14 cellular contexts compared by ENCODE assay signal in genomic region chr20:38991814-38992593, GRCh38. TPM values are rescaled to one million over a fixed set of nuclear protein-coding genes. Genes with fewer than 3 reads are reported as not detected.
DNase-seq lines count a peak whose midpoint lies in the region; ATAC-seq and TF ChIP-seq lines count a peak whose summit lies in the region.
"Had no signal": no experiment of that assay in that cellular context is flagged by ENCODE, and none has a peak within 500 bp of the region (broad histone marks: within the 10 kb centered on the region; RNA-seq: fewer than 3 reads in every experiment).

No MANE protein-coding gene starts in this region.

- no peaks in the 10 kb centered on the region for H3K9me3 ChIP-seq in CD4-positive, CD25-positive, alpha-beta regulatory T cell (ENCODE audit: control insufficient read depth in 2 of 2, low read length in 2 of 2)
- H3K9me3 ChIP-seq in H9 (ENCODE audit: control insufficient read depth, low read depth, low read length), result no peaks in the 10 kb centered on the region
- no peaks in the 10 kb centered on the region for H3K9me3 ChIP-seq in sigmoid colon

- H3K4ac ChIP-seq in H9 (ENCODE audit: low read depth, low read length), result no peak overlapping the region

- no peak overlapping the region for H4K5ac ChIP-seq in H9 (ENCODE audit: insufficient read length, low read depth, low read length)

- no peak overlapping the region for H3K9ac ChIP-seq in H9 (ENCODE audit: extremely low read depth, insufficient read length, low read length)

- no peak for DNase-seq in CD4-positive, CD25-positive, alpha-beta regulatory T cell
- no peak for DNase-seq in H9
- no peak for DNase-seq in WTC11 (ENCODE audit: low spot score)
- DNase-seq in neural crest cell (ENCODE audit: low read depth, low spot score), result no peak
- DNase-seq in LoVo (ENCODE audit: low spot score), result no peak
- DNase-seq in sigmoid colon, result no peak
- DNase-seq: C1 segment of cervical spinal cord; CD4-positive, alpha-beta memory T cell; DMS79; KG1 had no signal

- H2AFZ ChIP-seq in H9 (ENCODE audit: low read length), result no peak overlapping the region

- no peak overlapping the region for H2BK120ac ChIP-seq in H9 (ENCODE audit: low read depth, low read length, poor library complexity, severe bottlenecking)

- H3K56ac ChIP-seq in H9 (ENCODE audit: insufficient read length, low read depth, low read length), result no peak overlapping the region

- H3K9me3 Mint-ChIP-seq in CD4-positive, CD25-positive, alpha-beta regulatory T cell, result no peaks in the 10 kb centered on the region
- H3K9me3 Mint-ChIP-seq in H9 (no peaks in the 10 kb centered on the region), WTC11 (no peaks in the 10 kb centered on the region), neural crest cell (no peaks in the 10 kb centered on the region)
- H3K9me3 Mint-ChIP-seq: CD4-positive, alpha-beta memory T cell had no signal

- no peaks in the 10 kb centered on the region for H3K23me2 ChIP-seq in H9 (ENCODE audit: insufficient read length, low read depth, low read length, poor library complexity, severe bottlenecking)

- H3K36me3 Mint-ChIP-seq in CD4-positive, CD25-positive, alpha-beta regulatory T cell, result peaks cover 52% of the 10 kb centered on the region
- peaks cover 14 to 42% (median 30%) of the 10 kb centered on the region in 3 experiments for H3K36me3 Mint-ChIP-seq in H9 (ENCODE audit: insufficient read depth in 1 of 3, low read depth in 3 of 3)
- peaks cover 42% of the 10 kb centered on the region for H3K36me3 Mint-ChIP-seq in WTC11
- peaks cover 29% of the 10 kb centered on the region for H3K36me3 Mint-ChIP-seq in neural crest cell (ENCODE audit: low read depth)

- H3K4me2 ChIP-seq in H9 (ENCODE audit: insufficient read depth, insufficient read length, low read length), result no peak overlapping the region

- H3K23ac ChIP-seq in H9 (ENCODE audit: insufficient read length, low read depth, low read length), result no peak overlapping the region

- H3T11ph ChIP-seq in H9 (ENCODE audit: low read length), result no peak overlapping the region

- no peak overlapping the region for H3K14ac ChIP-seq in H9 (ENCODE audit: insufficient read depth, low read length)

- H3K79me1 ChIP-seq in H9 (ENCODE audit: insufficient read depth, low read depth, low read length, poor library complexity, severe bottlenecking), result no peaks in the 10 kb centered on the region

- no peak overlapping the region for H2BK20ac ChIP-seq in H9 (ENCODE audit: low read depth, low read length, poor library complexity, severe bottlenecking)

- H3K27ac ChIP-seq in CD4-positive, CD25-positive, alpha-beta regulatory T cell (ENCODE audit: insufficient read depth, low read length, poor library complexity, severe bottlenecking), result no peak overlapping the region
- H3K27ac ChIP-seq in H9 (ENCODE audit: insufficient read length, low read depth, low read length) (no peak overlapping the region), sigmoid colon (peak overlapping the region in 1 of 4 donors; percentile 6)

- peak overlapping the region in 2 of 3 donors; percentile 18 to 44 for H3K27ac Mint-ChIP-seq in CD4-positive, CD25-positive, alpha-beta regulatory T cell
- H3K27ac Mint-ChIP-seq in H9 (peak overlapping the region in 2 of 3 experiments; percentile 12 to 95; a peak in 4 of 7 replicates), WTC11 (0 out of 2 replicates have a peak overlapping the region, but pooled peaks have one; percentile 20), neural crest cell (ENCODE audit: unreplicated experiment) (peak overlapping the region; percentile 4)
- H3K27ac Mint-ChIP-seq: B cell had no signal

- H2AK5ac ChIP-seq in H9 (ENCODE audit: insufficient read length, low read length), result no peak overlapping the region

- intact Hi-C loops in sigmoid colon (cut with DNase I), result no loop called here

- no peaks in the 10 kb centered on the region for H3K27me3 Mint-ChIP-seq in CD4-positive, CD25-positive, alpha-beta regulatory T cell
- no peaks in the 10 kb centered on the region for H3K27me3 Mint-ChIP-seq in H9 (ENCODE audit: low read depth)
- H3K27me3 Mint-ChIP-seq in WTC11 (ENCODE audit: low read depth), result no peaks in the 10 kb centered on the region
- no peaks in the 10 kb centered on the region for H3K27me3 Mint-ChIP-seq in neural crest cell (ENCODE audit: low read depth)
- H3K27me3 Mint-ChIP-seq: B cell; CD4-positive, alpha-beta memory T cell had no signal

- no peak overlapping the region for H4K8ac ChIP-seq in H9 (replicated peaks; ENCODE audit: insufficient read length, low read depth, low read length)

- H3K27me3 ChIP-seq in CD4-positive, CD25-positive, alpha-beta regulatory T cell (ENCODE audit: control insufficient read depth, insufficient read depth, low read length), result no peaks in the 10 kb centered on the region
- no peaks in the 10 kb centered on the region for H3K27me3 ChIP-seq in H9 (ENCODE audit: insufficient read depth, low read length)
- no peaks in the 10 kb centered on the region for H3K27me3 ChIP-seq in sigmoid colon

- H4K20me1 ChIP-seq in H9 (ENCODE audit: control insufficient read depth, insufficient read depth, insufficient read length), result no peaks in the 10 kb centered on the region

- H2BK15ac ChIP-seq in H9 (ENCODE audit: low read depth, low read length), result no peak overlapping the region

- no peak overlapping the region for H2BK5ac ChIP-seq in H9 (ENCODE audit: insufficient read length, low read length)

- TF ChIP-seq POLR2A in sigmoid colon (IDR thresholded peaks at IDR 0.05), result no peak

- H3K4me3 Mint-ChIP-seq in CD4-positive, CD25-positive, alpha-beta regulatory T cell, result no peak overlapping the region
- H3K4me3 Mint-ChIP-seq in H9 (no peak overlapping the region), WTC11 (no peak overlapping the region), neural crest cell (no peak overlapping the region)
- H3K4me3 Mint-ChIP-seq: B cell; CD4-positive, alpha-beta memory T cell had no signal

- no peak overlapping the region for H4K91ac ChIP-seq in H9 (ENCODE audit: insufficient read length, low read depth, low read length)

- TF ChIP-seq EP300 in sigmoid colon (IDR thresholded peaks at IDR 0.05), result no peak

- POLR2A ChIA-PET in WTC11 (lab: Charles Lee), result no interaction called here

- no CpG with 5 or more reads among the region's 5 CpGs for WGBS in H9 (ENCODE audit: extremely low coverage, insufficient read length, low lambda C conversion rate)
- 69 to 78% methylated on average over 5 of the region's 5 CpGs for WGBS in sigmoid colon, 2 donors

- ATAC-seq in CD4-positive, CD25-positive, alpha-beta regulatory T cell (ENCODE audit: low read depth in 2 of 2), result no peak
- ATAC-seq in WTC11 (no peak), GM21447 (IDR thresholded peaks at IDR 0.05; ENCODE audit: unreplicated experiment) (no peak)
- ATAC-seq: GM12878, HCT116 had no signal

- H3K36me3 ChIP-seq in CD4-positive, CD25-positive, alpha-beta regulatory T cell (ENCODE audit: control insufficient read depth, insufficient read depth, low read length), result peaks cover 45% of the 10 kb centered on the region
- peaks cover 2 to 55% (median 10%) of the 10 kb centered on the region in 4 donors for H3K36me3 ChIP-seq in sigmoid colon

- TF ChIP-seq CTCF in H9 (conservative IDR thresholded peaks at IDR 0.05) (no peak), WTC11 (IDR thresholded peaks at IDR 0.05) (no peak), neural crest cell (conservative IDR thresholded peaks at IDR 0.05) (no peak), sigmoid colon (IDR thresholded peaks at IDR 0.05) (no peak)

- peaks cover 6 to 9% (median 8%) of the 10 kb centered on the region in 4 donors for H3K4me1 Mint-ChIP-seq in CD4-positive, CD25-positive, alpha-beta regulatory T cell
- H3K4me1 Mint-ChIP-seq in H9 (peaks cover 8 to 15% of the 10 kb centered on the region in 2 experiments), WTC11 (peaks cover 15% of the 10 kb centered on the region), neural crest cell (no peaks in the 10 kb centered on the region)

- CTCF ChIA-PET in WTC11 (lab: Charles Lee), result interaction anchor here (1.0 kb wide), 1 partner anchor 106 kb away, joined by 3 read pairs; no protein-coding TSS in a partner anchor

- no peak overlapping the region for H2BK12ac ChIP-seq in H9 (ENCODE audit: insufficient read length, low read depth, low read length)

- H3K18ac ChIP-seq in H9 (ENCODE audit: insufficient read length, low read depth, low read length), result no peak overlapping the region

- no peak overlapping the region for H3K4me3 ChIP-seq in CD4-positive, CD25-positive, alpha-beta regulatory T cell (ENCODE audit: low read depth, low read length)
- no peak overlapping the region for H3K4me3 ChIP-seq in sigmoid colon
- H3K4me3 ChIP-seq: GM12878 had no signal

- H3K4me1 ChIP-seq in CD4-positive, CD25-positive, alpha-beta regulatory T cell (ENCODE audit: control insufficient read depth, insufficient read depth, low read length, poor library complexity, severe bottlenecking), result no peaks in the 10 kb centered on the region
- no peaks in the 10 kb centered on the region; the same call in 1 of the 2 replicates for H3K4me1 ChIP-seq in H9 (ENCODE audit: insufficient read depth, low read length)
- H3K4me1 ChIP-seq in sigmoid colon, result peaks cover 0 to 22% (median under 1%) of the 10 kb centered on the region in 4 donors

- no peaks in the 10 kb centered on the region for H3K79me2 ChIP-seq in H9 (ENCODE audit: insufficient read depth, low read length)

TF ChIP-seq in WTC11, 78 proteins besides CTCF, POLR2A, EP300 and RAD21 (continues in another document):
- TF ChIP-seq ZNF671 (CRISPR knock-in tag; IDR thresholded peaks at IDR 0.05) (no peak), ESRRA (CRISPR knock-in tag; IDR thresholded peaks at IDR 0.05; ENCODE audit: borderline replicate concordance) (no peak), RORB (CRISPR knock-in tag; IDR thresholded peaks at IDR 0.05) (no peak)

RNA-seq across cellular contexts. Expression of gene DHX35, which starts 29.9 kb away (rescaled TPM):
- total RNA-seq in CD4-positive, CD25-positive, alpha-beta regulatory T cell, result 12.4 TPM
- 1 to 10 TPM; 4.0 to 5.8 (median 5.3) TPM for polyA plus RNA-seq in CD4-positive, CD25-positive, alpha-beta regulatory T cell
- 14.3 and 14.4 TPM in 2 replicates for total RNA-seq in H9 (2021)
- 17.8 to 20.4 TPM (median 18.7 TPM) in 3 replicates for total RNA-seq in WTC11 (2021)
- 20.7 and 22.8 TPM in 2 replicates for total RNA-seq in neural crest cell
- total RNA-seq in sigmoid colon, result 10 to 100 TPM; 16.1 to 33.2 (median 18.3) TPM
- polyA plus RNA-seq in sigmoid colon, result 10 to 100 TPM in 2 of 3 donors, 1 to 10 TPM in 1; 8.8 to 12.0 (median 10.3) TPM
